Comparison of ENCODE assay signal across 1 cellular context in genomic region chr17:41786227-41787020, GRCh38.
TF ChIP-seq lines count a peak whose summit lies in the region.

Gene JUP, minus strand, starts transcription at chr17:41786711. Its CDS starts 14,857 bp downstream, at chr17:41771854.

TF ChIP-seq in HepG2, 621 proteins besides CTCF, POLR2A, EP300 and RAD21 (continued from another document and continues in another):
- TF ChIP-seq ZNF512B (CRISPR knock-in tag; IDR thresholded peaks at IDR 0.05; ENCODE audit: borderline replicate concordance) (peak; percentile 91; the same call in 1 of the 2 replicates), KDM1A (CRISPR knock-in tag; IDR thresholded peaks at IDR 0.05) (peak; percentile 95), ZNF790 (CRISPR knock-in tag; IDR thresholded peaks at IDR 0.05; ENCODE audit: borderline replicate concordance) (peak; percentile 84; the same call in 1 of the 2 replicates), NR2F1 (CRISPR knock-in tag; IDR thresholded peaks at IDR 0.05) (0 out of 4 replicates have a peak, but pooled peaks of 1 of the 2 experiments have one; percentile 28), MTA3 (CRISPR knock-in tag; IDR thresholded peaks at IDR 0.05) (no peak), TCF12 (IDR thresholded peaks at IDR 0.05) (no peak), TCF12 (CRISPR knock-in tag; IDR thresholded peaks at IDR 0.05) (peak; percentile 80; the same call in 1 of the 2 replicates), NFKBIZ (CRISPR knock-in tag; IDR thresholded peaks at IDR 0.05) (no peak), JUN (CRISPR knock-in tag; IDR thresholded peaks at IDR 0.05) (0 out of 2 replicates have a peak, but pooled peaks have one; percentile 33), SIN3B (IDR thresholded peaks at IDR 0.05; ENCODE audit: low read length) (no peak), ZNF3 (CRISPR knock-in tag; IDR thresholded peaks at IDR 0.05) (0 out of 2 replicates have a peak, but pooled peaks have one; percentile 34), PBX3 (CRISPR knock-in tag; IDR thresholded peaks at IDR 0.05; ENCODE audit: borderline replicate concordance) (peak; percentile 97; the same call in 1 of the 2 replicates), ATF7 (IDR thresholded peaks at IDR 0.05) (no peak), ATF7 (CRISPR knock-in tag; IDR thresholded peaks at IDR 0.05) (no peak), ZSCAN21 (CRISPR knock-in tag; IDR thresholded peaks at IDR 0.05; ENCODE audit: borderline replicate concordance) (no peak), RBM39 (IDR thresholded peaks at IDR 0.05; ENCODE audit: low read depth, low read length, poor library complexity, severe bottlenecking) (peak; percentile 68), HOXA3 (CRISPR knock-in tag; IDR thresholded peaks at IDR 0.05) (peak; percentile 78), HOXD1 (CRISPR knock-in tag; IDR thresholded peaks at IDR 0.05) (peak; percentile 90), ZBTB20 (CRISPR knock-in tag; IDR thresholded peaks at IDR 0.05; ENCODE audit: borderline replicate concordance, low read depth) (no peak), ZNF251 (CRISPR knock-in tag; IDR thresholded peaks at IDR 0.05) (no peak), REL (CRISPR knock-in tag; conservative IDR thresholded peaks at IDR 0.05) (0 out of 2 replicates have a peak, but pooled peaks have one; percentile 1), HNRNPK (IDR thresholded peaks at IDR 0.05; ENCODE audit: low read depth, low read length, poor library complexity, severe bottlenecking) (peak; percentile 52), GPBP1L1 (CRISPR knock-in tag; IDR thresholded peaks at IDR 0.05) (no peak), PAXIP1 (CRISPR knock-in tag; conservative IDR thresholded peaks at IDR 0.05) (0 out of 2 replicates have a peak, but pooled peaks have one; percentile 6), ZNF563 (CRISPR knock-in tag; IDR thresholded peaks at IDR 0.05) (peak; percentile 92; the same call in 1 of the 2 replicates), ZNF788 (CRISPR knock-in tag; IDR thresholded peaks at IDR 0.05; ENCODE audit: borderline replicate concordance) (no peak; the same call in 1 of the 2 replicates), ZNF530 (CRISPR knock-in tag; IDR thresholded peaks at IDR 0.05; ENCODE audit: low read depth) (no peak), ZNF558 (CRISPR knock-in tag; IDR thresholded peaks at IDR 0.05; ENCODE audit: borderline replicate concordance) (no peak; the same call in 1 of the 2 replicates), HOXA5 (CRISPR knock-in tag; IDR thresholded peaks at IDR 0.05) (peak; percentile 36; the same call in 1 of the 2 replicates), DPF2 (CRISPR knock-in tag; IDR thresholded peaks at IDR 0.05; ENCODE audit: borderline replicate concordance, low read depth) (no peak), SAP130 (CRISPR knock-in tag; IDR thresholded peaks at IDR 0.05; ENCODE audit: low read depth) (peak; percentile 93), SMC3 (IDR thresholded peaks at IDR 0.05; ENCODE audit: low read length) (no peak), ZNF460 (CRISPR knock-in tag; IDR thresholded peaks at IDR 0.05; ENCODE audit: borderline replicate concordance) (no peak), POLR2G (IDR thresholded peaks at IDR 0.05; ENCODE audit: low read depth, low read length) (peak; percentile 90), ZNF317 (CRISPR knock-in tag; IDR thresholded peaks at IDR 0.05) (peak; percentile 5; the same call in 1 of the 2 replicates), ETV6 (CRISPR knock-in tag; conservative IDR thresholded peaks at IDR 0.05) (0 out of 2 replicates have a peak, but pooled peaks have one; percentile 11), ZNF446 (CRISPR knock-in tag; IDR thresholded peaks at IDR 0.05) (peak; percentile 73; the same call in 1 of the 2 replicates), ZNF816 (CRISPR knock-in tag; IDR thresholded peaks at IDR 0.05; ENCODE audit: borderline replicate concordance) (no peak; the same call in 1 of the 2 replicates), IKZF4 (CRISPR knock-in tag; IDR thresholded peaks at IDR 0.05; ENCODE audit: borderline replicate concordance, low read depth, not compliant biosample characterization) (peak; percentile 73), FOXJ3 (CRISPR knock-in tag; IDR thresholded peaks at IDR 0.05; ENCODE audit: borderline replicate concordance) (no peak), SMYD3 (CRISPR knock-in tag; IDR thresholded peaks at IDR 0.05) (peak; percentile 72; the same call in 1 of the 2 replicates), THYN1 (CRISPR knock-in tag; IDR thresholded peaks at IDR 0.05; ENCODE audit: borderline replicate concordance, low read depth) (0 out of 2 replicates have a peak, but pooled peaks have one; percentile 54), ZNF746 (CRISPR knock-in tag; IDR thresholded peaks at IDR 0.05) (peak; percentile 72; the same call in 1 of the 2 replicates), GABPB1 (CRISPR knock-in tag; IDR thresholded peaks at IDR 0.05) (peak; percentile 70; the same call in 1 of the 2 replicates), ZMAT3 (CRISPR knock-in tag; conservative IDR thresholded peaks at IDR 0.05) (peak; percentile 34; the same call in 1 of the 2 replicates), FOXA3 (CRISPR knock-in tag; IDR thresholded peaks at IDR 0.05) (peak; percentile 31; the same call in 1 of the 2 replicates), RBFOX2 (IDR thresholded peaks at IDR 0.05; ENCODE audit: low read depth, low read length) (peak; percentile 92), TBX2 (CRISPR knock-in tag; IDR thresholded peaks at IDR 0.05; ENCODE audit: borderline replicate concordance) (peak; percentile 44; the same call in 1 of the 2 replicates), TCF7L2 (IDR thresholded peaks at IDR 0.05; ENCODE audit: low read depth, low read length) (no peak), HMG20A (CRISPR knock-in tag; IDR thresholded peaks at IDR 0.05; ENCODE audit: borderline replicate concordance) (0 out of 2 replicates have a peak, but pooled peaks have one; percentile 10), REST (IDR thresholded peaks at IDR 0.05; ENCODE audit: borderline replicate concordance in 1 of 2, low read depth in 1 of 2, low read length in 2 of 2) (no peak), ZNF124 (CRISPR knock-in tag; IDR thresholded peaks at IDR 0.05) (peak; percentile 94; the same call in 1 of the 2 replicates), HBP1 (CRISPR knock-in tag; IDR thresholded peaks at IDR 0.05; ENCODE audit: low read depth) (peak; percentile 72; the same call in 1 of the 2 replicates)
